Comparison of ENCODE assay signal across 8 cellular contexts in the genomic region with DNA sequence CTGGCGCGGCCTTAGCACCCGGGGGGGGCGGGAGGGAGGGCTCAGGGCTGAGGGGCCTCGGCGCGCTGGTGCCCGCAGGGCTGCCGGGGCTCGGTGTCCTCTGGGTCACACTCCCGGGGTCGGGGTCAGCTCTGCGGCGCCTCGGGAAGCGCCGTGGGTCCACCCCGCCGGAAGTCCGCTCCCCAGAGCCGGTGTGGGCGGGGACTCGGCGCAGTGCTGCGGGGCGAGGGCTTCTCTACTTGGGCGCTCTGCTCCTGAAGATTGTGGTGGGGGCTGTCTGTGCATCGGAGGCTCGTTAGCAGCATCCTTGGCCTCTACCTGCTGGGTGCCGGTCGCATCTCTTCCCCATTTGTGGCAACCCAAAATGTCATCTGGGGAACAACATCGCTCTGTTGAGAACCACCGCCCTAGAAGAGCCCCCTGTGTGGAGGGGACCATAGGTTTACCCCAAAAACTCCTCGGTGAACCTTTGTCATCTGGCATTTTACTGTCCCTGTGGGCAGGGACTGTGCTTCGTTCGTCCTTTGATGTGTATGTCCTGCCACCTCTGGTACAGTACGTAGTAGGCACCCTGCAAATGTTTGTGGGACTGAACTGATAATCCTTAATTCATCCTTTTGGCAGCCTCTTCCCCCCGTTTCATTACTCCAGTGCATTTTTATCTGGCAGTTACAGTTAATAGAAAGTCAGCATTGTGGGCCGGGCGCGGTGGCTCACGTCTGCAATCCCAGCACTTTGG. TPM values are rescaled to one million over a fixed set of nuclear protein-coding genes. Genes with fewer than 3 reads are reported as not detected.
DNase-seq lines count a peak whose midpoint lies in the region; ATAC-seq lines count a peak whose summit lies in the region.

No MANE protein-coding gene starts in this region.

- H3K4me3 ChIP-seq in HUES64 (ENCODE audit: low read length), result peak overlapping the region; percentile 98

- ATAC-seq in GM21515 (IDR thresholded peaks at IDR 0.05; ENCODE audit: unreplicated experiment) (peak; percentile 55), left lobe of liver (peak; percentile 83)

- WGBS in HUES64, result 2% methylated on average over 42 of the region's 42 CpGs

- H3K9ac ChIP-seq in ES-I3 (ENCODE audit: low read depth, low read length) (peak overlapping the region; percentile 96), HUES64 (ENCODE audit: low read depth, low read length) (peak overlapping the region; percentile 80)

- H3K36me3 ChIP-seq in ES-I3 (ENCODE audit: insufficient read depth, low read length) (no peaks in the 10 kb centered on the region), HUES64 (ENCODE audit: insufficient read depth, low read length) (peaks cover 8% of the 10 kb centered on the region; the same call in 1 of the 2 replicates)

- H3K9me3 ChIP-seq in ES-I3 (ENCODE audit: control insufficient read depth, insufficient read depth, low read length), result no peaks in the 10 kb centered on the region
- H3K9me3 ChIP-seq in HUES64 (ENCODE audit: insufficient read depth, low read depth, low read length), result no peaks in the 10 kb centered on the region

- H3K27ac ChIP-seq in HUES64 (ENCODE audit: low read depth, low read length), result peak overlapping the region; percentile 83; the same call in 1 of the 2 replicates

- no peaks in the 10 kb centered on the region; the same call in 1 of the 2 replicates for H3K4me1 ChIP-seq in ES-I3 (ENCODE audit: insufficient read depth, low read length)
- H3K4me1 ChIP-seq in HUES64 (ENCODE audit: insufficient read depth, low read length), result peaks cover 10% of the 10 kb centered on the region

- DNase-seq in UCSD-AML1 (lab: John Stamatoyannopoulos, UW; ENCODE audit: unreplicated experiment) (peak; percentile 75), left lobe of liver (ENCODE audit: low spot score) (peak; percentile 64), foreskin melanocyte (no peak)
- DNase-seq in central memory CD4-positive, alpha-beta T cell, result peak; percentile 48
- DNase-seq in stimulated activated CD4-positive, alpha-beta T cell treated with anti-CD3 and anti-CD28 coated beads, Interleukin-4, amount 100 ng/mL, for 4 hours, result peak; percentile 34 to 42

- 0 out of 2 replicates have a peak, but pooled peaks cover 2% of the 10 kb centered on the region for H3K27me3 ChIP-seq in HUES64 (ENCODE audit: insufficient read depth, low read length)

RNA-seq across cellular contexts. Expression of gene NAPG, which starts 0.6 kb away (rescaled TPM):
- 16.8 TPM for polyA plus RNA-seq in HUES64 (2013, experiment 1 of 2)
- 19.0 TPM for polyA plus RNA-seq in HUES64 (2013, experiment 2 of 2)
- 11.5 TPM for total RNA-seq in left lobe of liver
